2 cellular contexts compared by ENCODE assay signal in genomic region chr3:94285874-94286273, GRCh38.
TF ChIP-seq lines count a peak whose summit lies in the region.

No MANE protein-coding gene starts in this region.

TF ChIP-seq in IMR-90, 13 proteins besides CTCF, POLR2A, EP300 and RAD21 (continued from another document):
- TF ChIP-seq NFE2L2 (IDR thresholded peaks at IDR 0.05; ENCODE audit: low read depth, low read length) (no peak), MXI1 (IDR thresholded peaks at IDR 0.05; ENCODE audit: borderline replicate concordance, low read depth, low read length) (no peak), BHLHE40 (IDR thresholded peaks at IDR 0.05; ENCODE audit: low read depth, low read length) (no peak), MAZ (IDR thresholded peaks at IDR 0.05; ENCODE audit: borderline replicate concordance, low read depth, low read length) (no peak), CEBPB (IDR thresholded peaks at IDR 0.05; ENCODE audit: low read depth, low read length) (no peak), RFX5 (IDR thresholded peaks at IDR 0.05; ENCODE audit: low read depth, low read length) (no peak), SMC3 (IDR thresholded peaks at IDR 0.05; ENCODE audit: low read depth, low read length) (no peak; the same call in 1 of the 2 replicates), RCOR1 (IDR thresholded peaks at IDR 0.05; ENCODE audit: insufficient replicate concordance, low read length) (no peak)

TF ChIP-seq in SK-N-SH treated with all-trans-retinoic acid at 6 μM for 48 hours, 23 proteins besides CTCF, POLR2A, EP300 and RAD21 (continued from another document):
- no peak for TF ChIP-seq CSRNP3 (CRISPR knock-in tag; IDR thresholded peaks at IDR 0.05)
